9 cellular contexts compared by ENCODE assay signal in the genomic region with DNA sequence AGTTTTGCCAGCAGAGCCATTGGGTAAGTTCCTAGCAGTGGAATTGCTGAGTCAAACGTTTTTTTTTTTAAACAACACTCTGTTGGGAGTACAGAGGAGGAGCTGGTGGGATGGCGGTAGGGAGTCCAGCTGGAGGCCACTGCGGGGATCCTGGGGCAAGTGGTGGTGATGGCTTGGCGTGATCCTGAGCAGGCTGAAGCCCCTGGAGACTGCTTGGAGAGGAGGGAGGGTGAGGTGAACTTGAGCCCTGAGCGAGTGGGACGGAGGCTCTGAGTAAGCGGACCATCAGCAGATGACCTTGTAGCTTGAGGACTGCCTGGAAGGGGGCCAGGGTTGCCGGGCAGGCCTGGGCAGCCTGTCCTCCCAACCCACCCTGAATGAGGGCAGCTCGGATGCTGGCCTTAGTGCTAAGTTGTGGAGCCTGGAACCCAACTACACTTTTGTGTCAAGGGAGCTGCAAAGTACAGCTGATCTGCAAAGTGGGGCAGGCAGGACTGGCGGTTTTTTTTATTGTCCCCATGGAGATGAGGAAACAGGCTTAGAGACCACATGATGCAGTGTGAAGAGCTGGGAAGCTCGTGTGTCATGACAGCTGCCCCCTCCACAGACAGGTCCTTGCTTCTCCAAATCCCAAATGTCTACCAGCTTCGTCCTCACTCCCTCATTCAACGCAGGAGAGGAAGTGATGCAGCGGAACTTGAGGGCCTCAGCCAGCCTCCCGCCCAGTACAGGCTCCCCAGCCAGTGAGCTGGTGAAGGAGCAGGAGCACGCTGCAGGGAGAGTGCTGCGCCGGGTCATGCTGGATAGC. TPM values are rescaled to one million over a fixed set of nuclear protein-coding genes. Genes with fewer than 3 reads are reported as not detected.
A peak's percentile ranks its signal among the peaks of the same experiment; 100 is the strongest.
DNase-seq lines count a peak whose midpoint lies in the region; ATAC-seq, FAIRE-seq and TF ChIP-seq lines count a peak whose summit lies in the region.
"Had no signal": no experiment of that assay in that cellular context is flagged by ENCODE, and none has a peak within 500 bp of the region (broad histone marks: within the 10 kb centered on the region; RNA-seq: fewer than 3 reads in every experiment).

No MANE protein-coding gene starts in this region.

- H3K4me3 ChIP-seq in tibial nerve: no peak overlapping the region

- H3K4me3 Mint-ChIP-seq in activated CD4-positive, alpha-beta T cell treated with anti-CD3 and anti-CD28 coated beads for 36 hours: no peak overlapping the region

- H3K27me3 ChIP-seq in tibial nerve: no peaks in the 10 kb centered on the region

- POLR2A ChIA-PET in activated CD4-positive, alpha-beta T cell treated with anti-CD3 and anti-CD28 coated beads for 36 hours (lab: Charles Lee): no interaction called here

- 37 to 44% methylated on average over 18 of the region's 18 CpGs for WGBS in tibial nerve, 2 donors

- peaks cover 0 to 52% (median 21%) of the 10 kb centered on the region in 3 donors for H3K36me3 ChIP-seq in tibial nerve

- no peak for FAIRE-seq in GM12892 (lab: Jason Lieb, UNC)

- no peak for DNase-seq in activated CD4-positive, alpha-beta T cell treated with anti-CD3 and anti-CD28 coated beads for 36 hours
- DNase-seq in activated CD4-positive, alpha-beta T cell treated with anti-CD3 and anti-CD28 coated beads, Interleukin-2, amount 50 U/mL, for 4 hours: no peak
- DNase-seq in caudate nucleus (lab: John Stamatoyannopoulos, UW) (peak in 30 of 61 donors; percentile 9 to 70 (median 36)), lung microvascular endothelial cell (ENCODE audit: low read depth in 2 of 2) (peak; percentile 21 to 54), tibial nerve (ENCODE audit: low spot score in 2 of 2) (peak; percentile 32 to 37), COR-L47 (lab: John Stamatoyannopoulos, UW) (no peak), GM12892 (ENCODE audit: insufficient read length) (no peak), NCI-H2081 (lab: John Stamatoyannopoulos, UW) (no peak)
- DNase-seq: NCI-H510A treated with DMSO at 0.1 percent for 48 hours had no signal

- peak overlapping the region; percentile 74 for H3K27ac Mint-ChIP-seq in activated CD4-positive, alpha-beta T cell treated with anti-CD3 and anti-CD28 coated beads for 36 hours

- intact Hi-C loops in activated CD4-positive, alpha-beta T cell treated with anti-CD3 and anti-CD28 coated beads for 36 hours (cut with DNase I, micrococcal nuclease): no loop called here

- H3K36me3 Mint-ChIP-seq in activated CD4-positive, alpha-beta T cell treated with anti-CD3 and anti-CD28 coated beads for 36 hours (ENCODE audit: low read depth): peaks cover 36% of the 10 kb centered on the region

- H3K9me3 Mint-ChIP-seq in activated CD4-positive, alpha-beta T cell treated with anti-CD3 and anti-CD28 coated beads for 36 hours (ENCODE audit: low read depth): no peaks in the 10 kb centered on the region

- no peaks in the 10 kb centered on the region for H3K27me3 Mint-ChIP-seq in activated CD4-positive, alpha-beta T cell treated with anti-CD3 and anti-CD28 coated beads for 36 hours

- no peak for ATAC-seq in activated CD4-positive, alpha-beta T cell treated with anti-CD3 and anti-CD28 coated beads for 36 hours

- CTCF ChIA-PET in activated CD4-positive, alpha-beta T cell treated with anti-CD3 and anti-CD28 coated beads for 36 hours (lab: Charles Lee): interaction anchor here (0.8 to 1.0 kb wide), 2 partner anchors 48 to 70 kb away, joined by 3 read pairs; no protein-coding TSS in a partner anchor

- no peak for TF ChIP-seq EP300 in tibial nerve (IDR thresholded peaks at IDR 0.05)

- H3K4me1 Mint-ChIP-seq in activated CD4-positive, alpha-beta T cell treated with anti-CD3 and anti-CD28 coated beads for 36 hours: peaks cover 5% of the 10 kb centered on the region

- no peaks in the 10 kb centered on the region for H3K9me3 ChIP-seq in tibial nerve

- TF ChIP-seq POLR2A in tibial nerve (IDR thresholded peaks at IDR 0.05) (no peak), GM12892 (IDR thresholded peaks at IDR 0.05; ENCODE audit: low read depth, low read length) (no peak)

- TF ChIP-seq CTCF in tibial nerve (IDR thresholded peaks at IDR 0.05): no peak

- peaks cover 0 to 25% (median 9%) of the 10 kb centered on the region in 4 donors for H3K4me1 ChIP-seq in tibial nerve

- H3K27ac ChIP-seq in caudate nucleus (ENCODE audit: low read depth, low read length) (peak overlapping the region; percentile 61), tibial nerve (peak overlapping the region; percentile 25 to 84 (median 58))

RNA-seq across cellular contexts. Expression of a gene that starts 20.2 kb away (rescaled TPM):
- total RNA-seq in activated CD4-positive, alpha-beta T cell treated with anti-CD3 and anti-CD28 coated beads for 36 hours: 100 to 1,000 TPM; 177 to 189 TPM
- total RNA-seq in lung microvascular endothelial cell (35.5 and 46.2 TPM in 2 replicates), tibial nerve (10 to 100 TPM; 39.5 to 60.6 (median 44.3) TPM)
- 90.9 TPM for polyA plus RNA-seq in GM12892 (2012; ENCODE audit: missing spikeins)

RNA-seq across cellular contexts. Expression of a gene that starts 20.4 kb away (rescaled TPM):
- 10 to 100 TPM; 13.1 to 13.5 TPM for total RNA-seq in activated CD4-positive, alpha-beta T cell treated with anti-CD3 and anti-CD28 coated beads for 36 hours
- total RNA-seq in lung microvascular endothelial cell: 2.6 and 4.2 TPM in 2 replicates
- total RNA-seq in tibial nerve: 1 to 10 TPM; 4.8 to 6.7 (median 5.5) TPM
- polyA plus RNA-seq in GM12892 (2012; ENCODE audit: missing spikeins): 6.0 TPM

Comparison
In these comparisons a context has a peak if more than half of its experiments do, and no peak if none do; other contexts are left out.
1. DNase-seq: peak in lung microvascular endothelial cell (2 of 2) and tibial nerve (2 of 2); none in activated CD4-positive, alpha-beta T cell treated with anti-CD3 and anti-CD28 coated beads for 36 hours (single experiment), activated CD4-positive, alpha-beta T cell treated with anti-CD3 and anti-CD28 coated beads, Interleukin-2, amount 50 U/mL, for 4 hours (0 of 2), COR-L47 (single experiment), GM12892 (single experiment) and NCI-H2081 (0 of 2).